ENCODE assay signal across 17 cellular contexts in genomic region chr18:58069104-58069503, GRCh38. TPM values are rescaled to one million over a fixed set of nuclear protein-coding genes. Genes with fewer than 3 reads are reported as not detected.
DNase-seq lines count a peak whose midpoint lies in the region; ATAC-seq, FAIRE-seq and TF ChIP-seq lines count a peak whose summit lies in the region.
"Had no signal": no experiment of that assay in that cellular context is flagged by ENCODE, and none has a peak within 500 bp of the region (broad histone marks: within the 10 kb centered on the region; RNA-seq: fewer than 3 reads in every experiment).

No MANE protein-coding gene starts in this region.

- H3K79me2 ChIP-seq in KMS-11 (ENCODE audit: insufficient read depth, low read depth) = 0 out of 2 replicates have a peak, but pooled peaks cover 5% of the 10 kb centered on the region
- H3K79me2 ChIP-seq in HepG2 (ENCODE audit: insufficient read depth, low read length) = peaks cover 24% of the 10 kb centered on the region

- peaks cover 17% of the 10 kb centered on the region for H3K4me1 ChIP-seq in KMS-11 (ENCODE audit: low read depth, poor library complexity, severe bottlenecking)
- H3K4me1 ChIP-seq in HepG2 (ENCODE audit: insufficient read depth, low read length) = peaks cover 36% of the 10 kb centered on the region
- no peaks in the 10 kb centered on the region for H3K4me1 ChIP-seq in lower lobe of right lung
- H3K4me1 ChIP-seq: Caco-2 had no signal

- CTCF ChIA-PET in WTC11 (lab: Charles Lee) (interaction anchor here (0.7 to 4.1 kb wide), 3 partner anchors 11 to 53 kb away, joined by 3 to 32 read pairs (median 3); partner anchors contain the start of gene NEDD4L), HepG2 (lab: Yijun Ruan, JAX; ENCODE audit: low intra/inter-chr PET ratio, low total read pairs) (no interaction called here)

- DNase-seq in WTC11 (ENCODE audit: low spot score) (no peak), HepG2 (ENCODE audit: low spot score) (no peak), NCI-H2171 (lab: John Stamatoyannopoulos, UW) (no peak), lower lobe of right lung (no peak)
- no peak for DNase-seq in activated CD4-positive, CD25-positive, alpha-beta regulatory T cell treated with anti-CD3 and anti-CD28 coated beads, Interleukin-2, amount 50 U/mL, for 72 hours
- DNase-seq: Caco-2, DMS53, IMR-90, NCI-H1105, NCI-H1694 treated with DMSO at 0.1 percent for 48 hours, NCI-H2107, NCI-H226, NCI-H524 treated with DMSO at 0.1 percent for 48 hours, SHP77 treated with DMSO at 0.1 percent for 48 hours had no signal

- no peak overlapping the region for H3K4me3 Mint-ChIP-seq in WTC11

- H3K36me3 Mint-ChIP-seq in WTC11 = no peaks in the 10 kb centered on the region

- H4K20me1 ChIP-seq in KMS-11 (ENCODE audit: insufficient read depth) = no peaks in the 10 kb centered on the region
- 0 out of 2 replicates have a peak, but pooled peaks cover 2% of the 10 kb centered on the region for H4K20me1 ChIP-seq in HepG2 (ENCODE audit: insufficient read depth, low read length)

- H3K27ac Mint-ChIP-seq in WTC11 = peak overlapping the region; percentile 91

- H3K4me2 ChIP-seq in KMS-11 (no peak overlapping the region), HepG2 (ENCODE audit: low read depth, low read length) (no peak overlapping the region)

- no peak for FAIRE-seq in HepG2 (lab: Jason Lieb, UNC)

- intact Hi-C loops in HepG2 (cut with micrococcal nuclease; ENCODE audit: unreplicated experiment) = no loop called here
- intact Hi-C loops in lower lobe of right lung (cut with DNase I) = no loop called here

- POLR2A ChIA-PET in WTC11 (lab: Charles Lee) (interaction anchor here (0.7 kb wide), 1 partner anchor 12 kb away, joined by 5 read pairs; no protein-coding TSS in a partner anchor), HepG2 (lab: Yijun Ruan, JAX) (no interaction called here)

- no peak overlapping the region for H2AFZ ChIP-seq in KMS-11 (ENCODE audit: low read depth)
- no peak overlapping the region for H2AFZ ChIP-seq in HepG2 (ENCODE audit: low read length)

- no peaks in the 10 kb centered on the region for H3K9me3 Mint-ChIP-seq in WTC11

- in situ Hi-C loops in HepG2 (cut with HindIII; ENCODE audit: extremely low pct_ligation_motif_present, low pct_unique_long_range_greater_than_20kb) = no loop called here

- H3K9me3 ChIP-seq in HepG2 (ENCODE audit: low read length) = no peaks in the 10 kb centered on the region
- H3K9me3 ChIP-seq in lower lobe of right lung = no peaks in the 10 kb centered on the region
- H3K9me3 ChIP-seq: Caco-2 had no signal

- TF ChIP-seq CTCF in KMS-11 (conservative IDR thresholded peaks at IDR 0.05; ENCODE audit: low read depth, low read length) (no peak), WTC11 (IDR thresholded peaks at IDR 0.05) (no peak), HepG2 (CRISPR knock-in tag; IDR thresholded peaks at IDR 0.05) (no peak), lower lobe of right lung (IDR thresholded peaks at IDR 0.05) (no peak)

- H3K27me3 ChIP-seq in KMS-11 (ENCODE audit: insufficient read depth, low read depth) (no peaks in the 10 kb centered on the region), HepG2 (ENCODE audit: control insufficient read depth in 1 of 2, insufficient read depth in 2 of 2, low read length in 2 of 2) (no peaks in the 10 kb centered on the region), lower lobe of right lung (ENCODE audit: low read depth) (no peaks in the 10 kb centered on the region)

- H3K4me3 ChIP-seq in KMS-11 (IDR thresholded peaks at IDR 0.05; ENCODE audit: insufficient read depth, low read depth, low read length) (no peak overlapping the region), HepG2 (replicated peaks in 1 of 3; ENCODE audit: insufficient read depth in 1 of 3, low read depth in 2 of 3, low read length in 3 of 3) (no peak overlapping the region), lower lobe of right lung (no peak overlapping the region)

- TF ChIP-seq RAD21 in HepG2 (CRISPR knock-in tag; IDR thresholded peaks at IDR 0.05) = no peak

- TF ChIP-seq POLR2A in HepG2 (IDR thresholded peaks at IDR 0.05; ENCODE audit: insufficient read depth in 1 of 2, low read depth in 2 of 2, low read length in 2 of 2) = no peak

- no peaks in the 10 kb centered on the region for H3K36me3 ChIP-seq in KMS-11 (ENCODE audit: insufficient read depth)
- H3K36me3 ChIP-seq in HepG2 (replicated peaks in 1 of 2; ENCODE audit: control insufficient read depth in 1 of 2, insufficient read depth in 2 of 2, low read length in 2 of 2) = no peaks in the 10 kb centered on the region
- H3K36me3 ChIP-seq in lower lobe of right lung = no peaks in the 10 kb centered on the region

- H3K4me1 Mint-ChIP-seq in WTC11 = peaks cover 56% of the 10 kb centered on the region

- ATAC-seq in WTC11 = no peak
- no peak for ATAC-seq in HepG2
- ATAC-seq in lower lobe of right lung = no peak
- ATAC-seq in GM18870 (IDR thresholded peaks at IDR 0.05; ENCODE audit: unreplicated experiment) = no peak
- ATAC-seq: SK-N-SH treated with all-trans-retinoic acid at 6 μM for 48 hours had no signal

- H3K9ac ChIP-seq in KMS-11 = no peak overlapping the region
- H3K9ac ChIP-seq in HepG2 (ENCODE audit: insufficient read depth, low read depth, low read length) = no peak overlapping the region

- BruUV-seq in HepG2 (replicated peaks; lab: Mats Ljungman, UMichigan) = no TSS peak

- H3K27ac ChIP-seq in KMS-11 (0 out of 2 replicates have a peak overlapping the region, but pooled peaks have one; percentile 2), HepG2 (ENCODE audit: extremely low read length, insufficient read depth, low read length) (peak overlapping the region; percentile 38), lower lobe of right lung (no peak overlapping the region)

- no peaks in the 10 kb centered on the region for H3K27me3 Mint-ChIP-seq in WTC11 (ENCODE audit: low read depth)

- TF ChIP-seq EP300 in HepG2 (IDR thresholded peaks at IDR 0.05; ENCODE audit: low read depth in 2 of 2, low read length in 2 of 2) (no peak), HepG2 (CRISPR knock-in tag; IDR thresholded peaks at IDR 0.05; ENCODE audit: borderline replicate concordance) (no peak)

TF ChIP-seq in WTC11, 78 proteins besides CTCF, POLR2A, EP300 and RAD21 (continues in another document):
- TF ChIP-seq SP1 (CRISPR knock-in tag; conservative IDR thresholded peaks at IDR 0.05) (no peak), GRHL2 (CRISPR knock-in tag; IDR thresholded peaks at IDR 0.05; ENCODE audit: insufficient replicate concordance, severe bottlenecking) (no peak), PRRX2 (CRISPR knock-in tag; IDR thresholded peaks at IDR 0.05) (no peak), TCF7 (CRISPR knock-in tag; IDR thresholded peaks at IDR 0.05; ENCODE audit: low read depth) (no peak), HMGA2 (CRISPR knock-in tag; IDR thresholded peaks at IDR 0.05) (no peak), ATF3 (CRISPR knock-in tag; conservative IDR thresholded peaks at IDR 0.05) (no peak), ETV6 (CRISPR knock-in tag; IDR thresholded peaks at IDR 0.05) (no peak)

TF ChIP-seq in HepG2, 621 proteins besides CTCF, POLR2A, EP300 and RAD21 (continues in another document):
- TF ChIP-seq HMG20B (CRISPR knock-in tag; conservative IDR thresholded peaks at IDR 0.05) = no peak
- TF ChIP-seq NFKBIZ (CRISPR knock-in tag; IDR thresholded peaks at IDR 0.05) = no peak
- TF ChIP-seq ZNF777 (CRISPR knock-in tag; IDR thresholded peaks at IDR 0.05) = no peak
- TF ChIP-seq MTERF4 (CRISPR knock-in tag; IDR thresholded peaks at IDR 0.05) = no peak
- no peak for TF ChIP-seq ZNF335 (CRISPR knock-in tag; IDR thresholded peaks at IDR 0.05)

RNA-seq across cellular contexts. Expression of gene NEDD4L, which starts 25.1 kb away (rescaled TPM):
- 60.9 to 88.0 TPM (median 69.3 TPM) in 3 replicates for total RNA-seq in WTC11 (2021)
- 155 and 168 TPM in 2 replicates for total RNA-seq in HepG2 (2016; rRNA removed; fragmentation: Illumina TruSeq; extraction: Trizol)
- total RNA-seq in HepG2 (2016; cell fraction: cytosol; rRNA removed; fragmentation: Illumina TruSeq; extraction: Trizol; ENCODE audit: low read depth) = 227 and 244 TPM in 2 replicates
- 149 and 168 TPM in 2 replicates for total RNA-seq in HepG2 (2016; cell fraction: insoluble cytoplasmic fraction; rRNA removed; fragmentation: Illumina TruSeq; extraction: Trizol)
- total RNA-seq in HepG2 (2016; cell fraction: membrane; rRNA removed; fragmentation: Illumina TruSeq; extraction: Trizol) = 283 and 312 TPM in 2 replicates
- 149 and 177 TPM in 2 replicates for total RNA-seq in HepG2 (2016; cell fraction: nucleus; rRNA removed; fragmentation: Illumina TruSeq; extraction: Trizol)
- 390 and 395 TPM in 2 replicates for polyA plus RNA-seq in HepG2 (2011; rRNA removed)
- 327 and 388 TPM in 2 replicates for polyA plus RNA-seq in HepG2 (2011; cell fraction: cytosol; rRNA removed)
- polyA plus RNA-seq in HepG2 (2011; cell fraction: nucleus; rRNA removed) = 350 and 369 TPM in 2 replicates
- 315 and 342 TPM in 2 replicates for polyA plus RNA-seq in HepG2 (2012)
- polyA plus RNA-seq in HepG2 (2016; cell fraction: cytosol; fragmentation: Illumina TruSeq; extraction: Trizol; ENCODE audit: low read depth) = 321 and 361 TPM in 2 replicates
- polyA plus RNA-seq in HepG2 (2016; cell fraction: insoluble cytoplasmic fraction; fragmentation: Illumina TruSeq; extraction: Trizol; ENCODE audit: low read depth) = 177 and 180 TPM in 2 replicates
- 294 and 314 TPM in 2 replicates for polyA plus RNA-seq in HepG2 (2016; cell fraction: membrane; fragmentation: Illumina TruSeq; extraction: Trizol; ENCODE audit: low read depth)
- 244 and 256 TPM in 2 replicates for polyA plus RNA-seq in HepG2 (2016; cell fraction: nucleus; fragmentation: Illumina TruSeq; extraction: Trizol; ENCODE audit: insufficient read depth, low read depth)
- polyA minus RNA-seq in HepG2 (2011; rRNA and poly(A)+ RNA removed; ENCODE audit: low replicate concordance) = 51.4 and 283 TPM in 2 replicates
- 167 and 173 TPM in 2 replicates for polyA minus RNA-seq in HepG2 (2011; cell fraction: cytosol; rRNA and poly(A)+ RNA removed)
- polyA minus RNA-seq in HepG2 (2011; cell fraction: nucleus; rRNA and poly(A)+ RNA removed) = 477 and 524 TPM in 2 replicates
- total RNA-seq in lower lobe of right lung = 203 TPM
